Comparison of ENCODE assay signal across 8 cellular contexts in genomic region chr18:51196811-51197660, GRCh38. TPM values are rescaled to one million over a fixed set of nuclear protein-coding genes. Genes with fewer than 3 reads are reported as not detected.
A peak's percentile ranks its signal among the peaks of the same experiment; 100 is the strongest.
DNase-seq lines count a peak whose midpoint lies in the region; ATAC-seq and TF ChIP-seq lines count a peak whose summit lies in the region.

No MANE protein-coding gene starts in this region.

- 0 out of 2 replicates have a peak overlapping the region, but pooled peaks have one; percentile 16 for H2AFZ ChIP-seq in Karpas-422 (ENCODE audit: low read length)

- peaks cover 30% of the 10 kb centered on the region for H3K4me1 Mint-ChIP-seq in memory B cell

- H3K27me3 Mint-ChIP-seq in memory B cell, result no peaks in the 10 kb centered on the region

- H3K27me3 ChIP-seq in Karpas-422 (ENCODE audit: low read length) (no peaks in the 10 kb centered on the region; the same call in none of the 2 replicates), stomach (no peaks in the 10 kb centered on the region)
- no peaks in the 10 kb centered on the region for H3K27me3 ChIP-seq in effector memory CD4-positive, alpha-beta T cell (replicated peaks; ENCODE audit: control insufficient read depth, insufficient read depth, low read length, poor library complexity, severe bottlenecking)

- H3K4me1 ChIP-seq in Karpas-422 (ENCODE audit: low read length), result peaks cover 42% of the 10 kb centered on the region
- H3K4me1 ChIP-seq in effector memory CD4-positive, alpha-beta T cell (ENCODE audit: control insufficient read depth, insufficient read depth, low read length, poor library complexity, severe bottlenecking), result peaks cover 22% of the 10 kb centered on the region
- peaks cover 16 to 38% (median 27%) of the 10 kb centered on the region in 4 donors for H3K4me1 ChIP-seq in stomach

- H3K4me3 Mint-ChIP-seq in memory B cell, result peak overlapping the region; percentile 94

- H3K9ac ChIP-seq in Karpas-422 (ENCODE audit: low read length), result peak overlapping the region; percentile 91

- H3K9me3 Mint-ChIP-seq in memory B cell, result peaks cover 2% of the 10 kb centered on the region

- ATAC-seq in GM21529 (IDR thresholded peaks at IDR 0.05; ENCODE audit: unreplicated experiment) (peak; percentile 3), memory B cell (ENCODE audit: low read depth) (no peak)

- H3K36me3 ChIP-seq in Karpas-422 (ENCODE audit: insufficient read depth, low read length), result no peaks in the 10 kb centered on the region
- H3K36me3 ChIP-seq in effector memory CD4-positive, alpha-beta T cell (ENCODE audit: control insufficient read depth, insufficient read depth, low read length), result no peaks in the 10 kb centered on the region
- no peaks in the 10 kb centered on the region for H3K36me3 ChIP-seq in stomach

- DNase-seq in GDM1 (lab: John Stamatoyannopoulos, UW) (peak; percentile 9), Karpas-422 (peak; percentile 77), memory B cell (ENCODE audit: low spot score in 2 of 2) (peak; percentile 25 to 81), stomach (peak; percentile 61), amniotic stem cell (lab: John Stamatoyannopoulos, UW) (no peak)
- peak in 3 of 4 experiments; percentile 27 to 30 (median 30) for DNase-seq in activated CD4-positive, CD25-positive, alpha-beta regulatory T cell (lab: John Stamatoyannopoulos, UW)
- peak in 2 of 3 donors; percentile 25 to 26 for DNase-seq in effector memory CD4-positive, alpha-beta T cell

- H3K9me3 ChIP-seq in Karpas-422 (ENCODE audit: low read length) (no peaks in the 10 kb centered on the region), stomach (no peaks in the 10 kb centered on the region)
- H3K9me3 ChIP-seq in effector memory CD4-positive, alpha-beta T cell (ENCODE audit: control insufficient read depth, low read length), result no peaks in the 10 kb centered on the region

- no peak for TF ChIP-seq EP300 in stomach (IDR thresholded peaks at IDR 0.05)

- H3K36me3 Mint-ChIP-seq in memory B cell, result no peaks in the 10 kb centered on the region

- no peak overlapping the region; the same call in 1 of the 2 replicates for H3K27ac ChIP-seq in Karpas-422 (ENCODE audit: low read length)
- peak overlapping the region; percentile 81 for H3K27ac ChIP-seq in effector memory CD4-positive, alpha-beta T cell (ENCODE audit: insufficient read depth, low read length, poor library complexity, severe bottlenecking)
- H3K27ac ChIP-seq in stomach, result peak overlapping the region; percentile 96 to 100 (median 98)

- no peaks in the 10 kb centered on the region for H3K9me2 ChIP-seq in Karpas-422 (replicated peaks; ENCODE audit: insufficient read depth, low read length)

- H3K79me2 ChIP-seq in Karpas-422 (ENCODE audit: low read length), result peaks cover 48% of the 10 kb centered on the region

- no peak for TF ChIP-seq POLR2A in stomach (IDR thresholded peaks at IDR 0.05)

- H3K4me2 ChIP-seq in Karpas-422 (ENCODE audit: low read depth, low read length, poor library complexity, severe bottlenecking), result peak overlapping the region; percentile 57

- peaks cover 16% of the 10 kb centered on the region for H4K20me1 ChIP-seq in Karpas-422 (ENCODE audit: insufficient read depth, low read depth, low read length)

- intact Hi-C loops in stomach (cut with DNase I; ENCODE audit: low total_unique reads), result no loop called here

- H3K27ac Mint-ChIP-seq in memory B cell, result peak overlapping the region; percentile 78

- 0 to 1% (median 0%) methylated on average over 31 to 100 of the region's 102 CpGs for WGBS in stomach, 5 donors

- TF ChIP-seq CTCF in stomach (IDR thresholded peaks at IDR 0.05), result no peak

- H3K4me3 ChIP-seq in Karpas-422 (ENCODE audit: low read length) (peak overlapping the region; percentile 90), stomach (peak overlapping the region; percentile 77 to 93 (median 92))
- H3K4me3 ChIP-seq in effector memory CD4-positive, alpha-beta T cell (ENCODE audit: insufficient read depth, low read depth, low read length, poor library complexity, severe bottlenecking), result peak overlapping the region; percentile 84

RNA-seq across cellular contexts. Expression of gene MEX3C, which starts 0.4 kb away (rescaled TPM):
- total RNA-seq in Karpas-422 (2014; rRNA removed; shearing (Covaris generic); ENCODE audit: low replicate concordance), result 28.8 and 43.7 TPM in 2 replicates
- 10 to 100 TPM; 13.4 to 45.2 (median 30.7) TPM for total RNA-seq in stomach
- 10 to 100 TPM in 2 of 3 donors, 1 to 10 TPM in 1; 7.2 to 15.3 (median 11.0) TPM for polyA plus RNA-seq in stomach
